In the genomic region with DNA sequence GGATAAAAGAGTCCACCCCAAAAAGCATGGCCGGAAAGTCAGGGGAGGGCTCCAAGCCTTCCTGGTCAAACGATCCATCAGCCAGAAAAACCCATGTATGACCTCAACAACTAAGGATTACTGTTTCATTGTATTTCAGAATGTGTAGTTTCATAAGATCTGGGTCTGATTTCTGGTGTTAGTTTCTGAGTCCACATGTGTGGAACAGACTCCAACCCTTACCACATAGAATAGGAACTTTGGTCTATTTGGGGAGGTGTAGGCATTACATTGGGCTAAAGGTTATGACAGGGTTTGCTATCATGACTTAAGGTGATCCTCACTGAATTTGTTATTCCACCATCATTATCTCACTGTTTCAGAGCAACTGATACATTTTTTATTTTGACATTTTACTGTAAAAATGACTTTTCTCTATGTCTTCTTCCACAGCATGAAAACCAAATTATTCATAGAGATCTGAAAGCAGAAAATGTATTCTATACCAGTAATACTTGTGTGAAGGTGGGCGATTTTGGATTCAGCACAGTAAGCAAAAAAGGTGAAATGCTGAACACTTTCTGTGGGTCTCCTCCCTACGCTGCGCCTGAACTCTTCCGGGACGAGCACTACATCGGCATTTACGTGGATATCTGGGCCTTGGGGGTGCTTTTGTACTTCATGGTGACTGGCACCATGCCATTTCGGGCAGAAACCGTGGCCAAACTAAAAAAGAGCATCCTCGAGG, we compare ENCODE assay signal across 2 cellular contexts.
TF ChIP-seq lines count a peak whose summit lies in the region.

No MANE protein-coding gene starts in this region.

TF ChIP-seq in IMR-90, 13 proteins besides CTCF, POLR2A, EP300 and RAD21:
- TF ChIP-seq MAZ (IDR thresholded peaks at IDR 0.05; ENCODE audit: borderline replicate concordance, low read depth, low read length) (no peak), MAFK (IDR thresholded peaks at IDR 0.05; ENCODE audit: low read depth, low read length) (peak; percentile 37; the same call in 1 of the 2 replicates)

TF ChIP-seq in liver, 16 proteins besides CTCF, POLR2A, EP300 and RAD21:
- TF ChIP-seq, protein P1, sequence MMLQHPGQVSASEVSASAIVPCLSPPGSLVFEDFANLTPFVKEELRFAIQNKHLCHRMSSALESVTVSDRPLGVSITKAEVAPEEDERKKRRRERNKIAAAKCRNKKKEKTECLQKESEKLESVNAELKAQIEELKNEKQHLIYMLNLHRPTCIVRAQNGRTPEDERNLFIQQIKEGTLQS (IDR thresholded peaks at IDR 0.05) = no peak
- TF ChIP-seq SP1 (IDR thresholded peaks at IDR 0.05) (peak; percentile 64), NR2F2 (IDR thresholded peaks at IDR 0.05) (no peak), RXRA (IDR thresholded peaks at IDR 0.05) (peak; percentile 52 to 61), GABPA (IDR thresholded peaks at IDR 0.05 in 1 of 2, conservative IDR thresholded peaks at IDR 0.05 in 1 of 2) (no peak), EGR1 (IDR thresholded peaks at IDR 0.05; ENCODE audit: low read depth in 2 of 2) (no peak), FOXA1 (IDR thresholded peaks at IDR 0.05) (no peak), FOXA2 (IDR thresholded peaks at IDR 0.05) (no peak), HNF4G (IDR thresholded peaks at IDR 0.05) (peak; percentile 37), TAF1 (conservative IDR thresholded peaks at IDR 0.05) (no peak), YY1 (IDR thresholded peaks at IDR 0.05) (no peak), JUND (IDR thresholded peaks at IDR 0.05) (no peak), HNF4A (conservative IDR thresholded peaks at IDR 0.05) (peak; percentile 76 to 83)
- TF ChIP-seq, protein P2, sequence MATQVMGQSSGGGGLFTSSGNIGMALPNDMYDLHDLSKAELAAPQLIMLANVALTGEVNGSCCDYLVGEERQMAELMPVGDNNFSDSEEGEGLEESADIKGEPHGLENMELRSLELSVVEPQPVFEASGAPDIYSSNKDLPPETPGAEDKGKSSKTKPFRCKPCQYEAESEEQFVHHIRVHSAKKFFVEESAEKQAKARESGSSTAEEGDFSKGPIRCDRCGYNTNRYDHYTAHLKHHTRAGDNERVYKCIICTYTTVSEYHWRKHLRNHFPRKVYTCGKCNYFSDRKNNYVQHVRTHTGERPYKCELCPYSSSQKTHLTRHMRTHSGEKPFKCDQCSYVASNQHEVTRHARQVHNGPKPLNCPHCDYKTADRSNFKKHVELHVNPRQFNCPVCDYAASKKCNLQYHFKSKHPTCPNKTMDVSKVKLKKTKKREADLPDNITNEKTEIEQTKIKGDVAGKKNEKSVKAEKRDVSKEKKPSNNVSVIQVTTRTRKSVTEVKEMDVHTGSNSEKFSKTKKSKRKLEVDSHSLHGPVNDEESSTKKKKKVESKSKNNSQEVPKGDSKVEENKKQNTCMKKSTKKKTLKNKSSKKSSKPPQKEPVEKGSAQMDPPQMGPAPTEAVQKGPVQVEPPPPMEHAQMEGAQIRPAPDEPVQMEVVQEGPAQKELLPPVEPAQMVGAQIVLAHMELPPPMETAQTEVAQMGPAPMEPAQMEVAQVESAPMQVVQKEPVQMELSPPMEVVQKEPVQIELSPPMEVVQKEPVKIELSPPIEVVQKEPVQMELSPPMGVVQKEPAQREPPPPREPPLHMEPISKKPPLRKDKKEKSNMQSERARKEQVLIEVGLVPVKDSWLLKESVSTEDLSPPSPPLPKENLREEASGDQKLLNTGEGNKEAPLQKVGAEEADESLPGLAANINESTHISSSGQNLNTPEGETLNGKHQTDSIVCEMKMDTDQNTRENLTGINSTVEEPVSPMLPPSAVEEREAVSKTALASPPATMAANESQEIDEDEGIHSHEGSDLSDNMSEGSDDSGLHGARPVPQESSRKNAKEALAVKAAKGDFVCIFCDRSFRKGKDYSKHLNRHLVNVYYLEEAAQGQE (IDR thresholded peaks at IDR 0.05) = no peak
- TF ChIP-seq, protein P3, sequence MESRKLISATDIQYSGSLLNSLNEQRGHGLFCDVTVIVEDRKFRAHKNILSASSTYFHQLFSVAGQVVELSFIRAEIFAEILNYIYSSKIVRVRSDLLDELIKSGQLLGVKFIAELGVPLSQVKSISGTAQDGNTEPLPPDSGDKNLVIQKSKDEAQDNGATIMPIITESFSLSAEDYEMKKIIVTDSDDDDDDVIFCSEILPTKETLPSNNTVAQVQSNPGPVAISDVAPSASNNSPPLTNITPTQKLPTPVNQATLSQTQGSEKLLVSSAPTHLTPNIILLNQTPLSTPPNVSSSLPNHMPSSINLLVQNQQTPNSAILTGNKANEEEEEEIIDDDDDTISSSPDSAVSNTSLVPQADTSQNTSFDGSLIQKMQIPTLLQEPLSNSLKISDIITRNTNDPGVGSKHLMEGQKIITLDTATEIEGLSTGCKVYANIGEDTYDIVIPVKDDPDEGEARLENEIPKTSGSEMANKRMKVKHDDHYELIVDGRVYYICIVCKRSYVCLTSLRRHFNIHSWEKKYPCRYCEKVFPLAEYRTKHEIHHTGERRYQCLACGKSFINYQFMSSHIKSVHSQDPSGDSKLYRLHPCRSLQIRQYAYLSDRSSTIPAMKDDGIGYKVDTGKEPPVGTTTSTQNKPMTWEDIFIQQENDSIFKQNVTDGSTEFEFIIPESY (IDR thresholded peaks at IDR 0.05) = no peak
- TF ChIP-seq, protein P4, sequence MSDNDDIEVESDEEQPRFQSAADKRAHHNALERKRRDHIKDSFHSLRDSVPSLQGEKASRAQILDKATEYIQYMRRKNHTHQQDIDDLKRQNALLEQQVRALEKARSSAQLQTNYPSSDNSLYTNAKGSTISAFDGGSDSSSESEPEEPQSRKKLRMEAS (IDR thresholded peaks at IDR 0.05) = no peak
